11 cellular contexts compared by ENCODE assay signal in genomic region chr14:61145903-61146411, GRCh38.
DNase-seq lines count a peak whose midpoint lies in the region; ATAC-seq, FAIRE-seq and TF ChIP-seq lines count a peak whose summit lies in the region.
"Had no signal": no experiment of that assay in that cellular context is flagged by ENCODE, and none has a peak within 500 bp of the region (broad histone marks: within the 10 kb centered on the region; RNA-seq: fewer than 3 reads in every experiment).

No MANE protein-coding gene starts in this region.

- FAIRE-seq in bronchial epithelial cell (lab: Jason Lieb, UNC), result no peak
- FAIRE-seq: GM18507 had no signal

- no peak overlapping the region for H3K23ac ChIP-seq in mesendoderm (ENCODE audit: low read length)

- intact Hi-C loops in heart left ventricle (cut with DNase I) (no loop called here), right cardiac atrium (cut with DNase I) (no loop called here), aorta (cut with DNase I) (loop anchor here (2.0 to 5.0 kb wide), 4 partner anchors 33 to 44 kb away; no protein-coding TSS in a partner anchor)

- H3K27me3 Mint-ChIP-seq in stimulated activated memory B cell treated with anti-CD40 and anti-IgM and Interleukin-4, amounts not matched to agents 10 μg/mL and 1 μg/mL and 100 μg/mL, for 72 hours, result peaks cover 12% of the 10 kb centered on the region

- H3K27ac ChIP-seq in heart left ventricle, result peak overlapping the region in 9 of 12 donors; percentile 35 to 69 (median 46)
- H3K27ac ChIP-seq in right cardiac atrium (ENCODE audit: low read length), result no peak overlapping the region
- H3K27ac ChIP-seq in mesendoderm (ENCODE audit: low read depth, low read length), result no peak overlapping the region
- peak overlapping the region; percentile 61 to 92 for H3K27ac ChIP-seq in aorta (ENCODE audit: low read depth in 1 of 2, low read length in 2 of 2)

- no peaks in the 10 kb centered on the region for H3K36me3 Mint-ChIP-seq in stimulated activated memory B cell treated with anti-CD40 and anti-IgM and Interleukin-4, amounts not matched to agents 10 μg/mL and 1 μg/mL and 100 μg/mL, for 72 hours

- H3K56ac ChIP-seq in mesendoderm (ENCODE audit: low read length), result no peak overlapping the region

- H2BK120ac ChIP-seq in mesendoderm (ENCODE audit: low read depth, low read length), result no peak overlapping the region

- no peak overlapping the region for H4K5ac ChIP-seq in mesendoderm (ENCODE audit: low read length)

- no peak overlapping the region for H2BK5ac ChIP-seq in mesendoderm (ENCODE audit: low read length)

- H3K4me1 ChIP-seq in heart left ventricle (peaks cover 0 to 34% (median 5%) of the 10 kb centered on the region in 12 donors), right cardiac atrium (ENCODE audit: control insufficient read depth, insufficient read depth, low read length) (no peaks in the 10 kb centered on the region), mesendoderm (ENCODE audit: control insufficient read depth, low read depth, low read length) (no peaks in the 10 kb centered on the region), aorta (ENCODE audit: control insufficient read depth in 1 of 2, insufficient read depth in 2 of 2, low read length in 2 of 2) (peaks cover 0 to 2% of the 10 kb centered on the region in 2 donors)

- H4K8ac ChIP-seq in mesendoderm (ENCODE audit: low read depth, low read length), result no peak overlapping the region

- H3K18ac ChIP-seq in mesendoderm (ENCODE audit: low read length), result no peak overlapping the region

- H3K79me2 ChIP-seq in mesendoderm (ENCODE audit: control insufficient read depth, insufficient read depth, low read length), result no peaks in the 10 kb centered on the region

- H3K36me3 ChIP-seq in heart left ventricle, result no peaks in the 10 kb centered on the region
- no peaks in the 10 kb centered on the region for H3K36me3 ChIP-seq in bronchial epithelial cell (ENCODE audit: control insufficient read depth, insufficient read depth, low read length)
- H3K36me3 ChIP-seq in mesendoderm (ENCODE audit: control insufficient read depth, insufficient read depth, low read length), result no peaks in the 10 kb centered on the region
- H3K36me3 ChIP-seq in aorta (ENCODE audit: control insufficient read depth in 1 of 2, insufficient read depth in 2 of 2, low read length in 1 of 2), result no peaks in the 10 kb centered on the region

- peaks cover 6% of the 10 kb centered on the region for H3K4me1 Mint-ChIP-seq in stimulated activated memory B cell treated with anti-CD40 and anti-IgM and Interleukin-4, amounts not matched to agents 10 μg/mL and 1 μg/mL and 100 μg/mL, for 72 hours

- no peak overlapping the region for H3K4me3 Mint-ChIP-seq in stimulated activated memory B cell treated with anti-CD40 and anti-IgM and Interleukin-4, amounts not matched to agents 10 μg/mL and 1 μg/mL and 100 μg/mL, for 72 hours
- H3K4me3 Mint-ChIP-seq: activated naive CD8-positive, alpha-beta T cell had no signal

- H3K27me3 ChIP-seq in heart left ventricle, result no peaks in the 10 kb centered on the region
- H3K27me3 ChIP-seq in right cardiac atrium (ENCODE audit: control insufficient read depth, insufficient read depth), result no peaks in the 10 kb centered on the region
- no peaks in the 10 kb centered on the region for H3K27me3 ChIP-seq in bronchial epithelial cell (ENCODE audit: control insufficient read depth, insufficient read depth, low read length)
- H3K27me3 ChIP-seq in mesendoderm (ENCODE audit: insufficient read depth, low read length, poor library complexity), result no peaks in the 10 kb centered on the region
- no peaks in the 10 kb centered on the region for H3K27me3 ChIP-seq in aorta (ENCODE audit: control insufficient read depth in 1 of 2, insufficient read depth in 2 of 2, low read length in 1 of 2)

- TF ChIP-seq CTCF in heart left ventricle (IDR thresholded peaks at IDR 0.05) (no peak), bronchial epithelial cell (IDR thresholded peaks at IDR 0.05; ENCODE audit: insufficient read depth, low read length, severe bottlenecking) (no peak)

- no peak overlapping the region for H2BK15ac ChIP-seq in mesendoderm (replicated peaks; ENCODE audit: low read depth)

- H3K9me3 Mint-ChIP-seq in stimulated activated memory B cell treated with anti-CD40 and anti-IgM and Interleukin-4, amounts not matched to agents 10 μg/mL and 1 μg/mL and 100 μg/mL, for 72 hours, result peaks cover 23% of the 10 kb centered on the region

- no peak overlapping the region for H2AK5ac ChIP-seq in mesendoderm (ENCODE audit: low read length)

- DNase-seq in heart left ventricle (no peak), right cardiac atrium (no peak), bronchial epithelial cell (ENCODE audit: low read depth) (peak; percentile 69), mesendoderm (peak; percentile 65), aorta (peak in 1 of 2 donors; percentile 64)
- DNase-seq: AML-193 had no signal

- ATAC-seq in heart left ventricle, result peak in 3 of 4 donors; percentile 10 to 40 (median 22)
- ATAC-seq in right cardiac atrium, result no peak
- ATAC-seq in aorta (ENCODE audit: low FRiP score), result peak; percentile 61
- no peak for ATAC-seq in stimulated activated memory B cell treated with anti-CD40 and anti-IgM and Interleukin-4, amounts not matched to agents 10 μg/mL and 1 μg/mL and 100 μg/mL, for 72 hours
- no peak for ATAC-seq in GM21381 (IDR thresholded peaks at IDR 0.05; ENCODE audit: unreplicated experiment)
- no peak for ATAC-seq in HG03520 (IDR thresholded peaks at IDR 0.05; ENCODE audit: unreplicated experiment)

- TF ChIP-seq POLR2A in heart left ventricle (IDR thresholded peaks at IDR 0.05), result no peak

- H3K4me2 ChIP-seq in mesendoderm (ENCODE audit: low read length), result no peak overlapping the region

- H3K9me3 ChIP-seq in heart left ventricle (peaks cover 0 to 13% (median 3%) of the 10 kb centered on the region in 12 donors), right cardiac atrium (ENCODE audit: control insufficient read depth, low read length) (peaks cover 2% of the 10 kb centered on the region), aorta (ENCODE audit: control insufficient read depth, low read length) (no peaks in the 10 kb centered on the region)

- H3K4me3 ChIP-seq in heart left ventricle, result no peak overlapping the region
- H3K4me3 ChIP-seq in right cardiac atrium (ENCODE audit: low read length), result no peak overlapping the region
- no peak overlapping the region for H3K4me3 ChIP-seq in bronchial epithelial cell (ENCODE audit: low read depth, low read length)
- H3K4me3 ChIP-seq in mesendoderm (ENCODE audit: low read length), result no peak overlapping the region
- H3K4me3 ChIP-seq in aorta (ENCODE audit: low read length in 2 of 2), result no peak overlapping the region

- H3K27ac Mint-ChIP-seq in stimulated activated memory B cell treated with anti-CD40 and anti-IgM and Interleukin-4, amounts not matched to agents 10 μg/mL and 1 μg/mL and 100 μg/mL, for 72 hours, result no peak overlapping the region
- H3K27ac Mint-ChIP-seq: activated naive CD8-positive, alpha-beta T cell had no signal

- no peak overlapping the region for H3K4ac ChIP-seq in mesendoderm (ENCODE audit: low read depth, low read length)

- no peaks in the 10 kb centered on the region for H3K79me1 ChIP-seq in mesendoderm (ENCODE audit: low read length)

- H3K9ac ChIP-seq in mesendoderm (ENCODE audit: low read length), result no peak overlapping the region

- 43 to 51% (median 49%) methylated on average over 6 of the region's 6 CpGs for WGBS in heart left ventricle, 4 donors
- 50% methylated on average over 6 of the region's 6 CpGs for WGBS in right cardiac atrium
- WGBS in mesendoderm (ENCODE audit: extremely low coverage, insufficient coverage, low lambda C conversion rate), result no CpG with 5 or more reads among the region's 6 CpGs
- 5 to 7% methylated on average over 6 of the region's 6 CpGs for WGBS in aorta, 2 donors

Comparison
In these comparisons a context has a peak if more than half of its experiments do, and no peak if none do; other contexts are left out.
1. ATAC-seq: peak in heart left ventricle (3 of 4) and aorta (single experiment); none in right cardiac atrium (0 of 2), stimulated activated memory B cell treated with anti-CD40 and anti-IgM and Interleukin-4, amounts not matched to agents 10 μg/mL and 1 μg/mL and 100 μg/mL, for 72 hours (single experiment), GM21381 (single experiment) and HG03520 (single experiment).
2. H3K27ac ChIP-seq: peak in heart left ventricle (9 of 12) and aorta (2 of 2); none in right cardiac atrium (single experiment) and mesendoderm (single experiment).
3. DNase-seq: peak in bronchial epithelial cell (single experiment) and mesendoderm (single experiment); none in heart left ventricle (0 of 5) and right cardiac atrium (0 of 3).
4. intact Hi-C loops: an anchor here in aorta (2.0 to 5.0 kb wide); none called in heart left ventricle and right cardiac atrium.